Comparison of ENCODE assay signal across 24 cellular contexts in genomic region chr2:230889911-230890601, GRCh38. TPM values are rescaled to one million over a fixed set of nuclear protein-coding genes. Genes with fewer than 3 reads are reported as not detected.
"Had no signal": no experiment of that assay in that cellular context is flagged by ENCODE, and none has a peak within 500 bp of the region (broad histone marks: within the 10 kb centered on the region; RNA-seq: fewer than 3 reads in every experiment).

No MANE protein-coding gene starts in this region.

- H3K9me3 Mint-ChIP-seq: activated CD4-positive, alpha-beta T cell treated with anti-CD3 and anti-CD28 coated beads, Interleukin-2, amount 10 ng/mL, durations not matched to agents 7 days and 5 days; activated naive CD4-positive, alpha-beta T cell treated with anti-CD3 and anti-CD28 coated beads, Interleukin-2, amount 50 U/mL, for 72 hours; activated T-helper 1 cell treated with anti-CD3 and anti-CD28 coated beads, Interleukin-12 subunit alpha, Interleukin-12 subunit beta, Interleukin-2, Interleukin-4 antibody, amounts not matched to agents 30 ng/mL and 10 ng/mL and 1 ng/mL, durations not matched to agents 14 hours and 24 hours and 36 hours; naive thymus-derived CD8-positive, alpha-beta T cell; stimulated activated effector memory CD8-positive, alpha-beta T cell treated with anti-CD3 and anti-CD28 coated beads, Interleukin-12 subunit alpha, Interleukin-12 subunit beta, amount 100 ng/mL, for 72 hours; T-cell had no signal

- DNase-seq: activated CD4-positive, alpha-beta T cell treated with anti-CD3 and anti-CD28 coated beads, Interleukin-2, amount 10 ng/mL, durations not matched to agents 7 days and 5 days; activated CD4-positive, CD25-positive, alpha-beta regulatory T cell treated with anti-CD3 and anti-CD28 coated beads, Interleukin-2, amount 50 U/mL, for 72 hours; activated CD8-positive, alpha-beta T cell treated with anti-CD3 and anti-CD28 coated beads, Interleukin-2, amount 10 ng/mL, durations not matched to agents 7 days and 5 days; activated gamma-delta T cell; cerebellar nuclear complex; naive thymus-derived CD8-positive, alpha-beta T cell; stimulated activated CD4-positive, alpha-beta T cell treated with anti-CD3 and anti-CD28 coated beads, Interleukin-2, amount 100 ng/mL, for 24 hours; T-cell; transverse colon; uterus; WERI-Rb-1 had no signal

- H3K4me3 ChIP-seq: heart left ventricle, transverse colon, uterus had no signal

- FAIRE-seq: islet of Langerhans, TTC549 had no signal

- H3K27ac ChIP-seq: epithelial cell of prostate, heart left ventricle, transverse colon, uterus had no signal

- H3K36me3 Mint-ChIP-seq: T-cell had no signal

- H3K4me1 ChIP-seq: uterus had no signal

- H3K27me3 Mint-ChIP-seq: progenitor cell of endocrine pancreas had no signal

- H3K4me3 Mint-ChIP-seq: activated CD4-positive, alpha-beta T cell treated with anti-CD3 and anti-CD28 coated beads, Interleukin-2, amount 10 ng/mL, durations not matched to agents 7 days and 5 days; activated CD8-positive, alpha-beta T cell treated with anti-CD3 and anti-CD28 coated beads, Interleukin-2, amount 10 ng/mL, durations not matched to agents 7 days and 5 days; activated T-helper 1 cell treated with anti-CD3 and anti-CD28 coated beads, Interleukin-12 subunit alpha, Interleukin-12 subunit beta, Interleukin-2, Interleukin-4 antibody, amounts not matched to agents 30 ng/mL and 10 ng/mL and 1 ng/mL, durations not matched to agents 14 hours and 24 hours and 36 hours; naive thymus-derived CD8-positive, alpha-beta T cell; stimulated activated effector memory CD8-positive, alpha-beta T cell treated with anti-CD3 and anti-CD28 coated beads, Interleukin-12 subunit alpha, Interleukin-12 subunit beta, amount 100 ng/mL, for 72 hours; T-cell had no signal

- H3K27ac Mint-ChIP-seq: activated CD4-positive, alpha-beta T cell treated with anti-CD3 and anti-CD28 coated beads, Interleukin-2, amount 10 ng/mL, durations not matched to agents 7 days and 5 days; activated CD8-positive, alpha-beta T cell treated with anti-CD3 and anti-CD28 coated beads, Interleukin-2, amount 10 ng/mL, durations not matched to agents 7 days and 5 days; activated naive CD4-positive, alpha-beta T cell treated with anti-CD3 and anti-CD28 coated beads, Interleukin-2, amount 50 U/mL, for 72 hours; activated T-helper 1 cell treated with anti-CD3 and anti-CD28 coated beads, Interleukin-12 subunit alpha, Interleukin-12 subunit beta, Interleukin-2, Interleukin-4 antibody, amounts not matched to agents 30 ng/mL and 10 ng/mL and 1 ng/mL, durations not matched to agents 14 hours and 24 hours and 36 hours; progenitor cell of endocrine pancreas; stimulated activated effector memory CD8-positive, alpha-beta T cell treated with anti-CD3 and anti-CD28 coated beads, Interleukin-12 subunit alpha, Interleukin-12 subunit beta, amount 100 ng/mL, for 72 hours had no signal

- H3K36me3 ChIP-seq: heart left ventricle, transverse colon, uterus, WERI-Rb-1 had no signal

- H3K9me3 ChIP-seq: heart left ventricle, transverse colon, uterus had no signal

- ATAC-seq: activated CD8-positive, alpha-beta T cell treated with anti-CD3 and anti-CD28 coated beads, Interleukin-2, amount 10 ng/mL, durations not matched to agents 7 days and 5 days; activated naive CD4-positive, alpha-beta T cell treated with anti-CD3 and anti-CD28 coated beads, Interleukin-2, amount 50 U/mL, for 72 hours; heart left ventricle; naive thymus-derived CD8-positive, alpha-beta T cell; stimulated activated effector memory CD8-positive, alpha-beta T cell treated with anti-CD3 and anti-CD28 coated beads, Interleukin-12 subunit alpha, Interleukin-12 subunit beta, amount 100 ng/mL, for 72 hours; T-cell had no signal

- H3K27me3 ChIP-seq: transverse colon, uterus had no signal

RNA-seq across cellular contexts. Expression of gene GPR55, which starts 35.0 kb away (rescaled TPM):
- total RNA-seq: bronchial epithelial cell, fibroblast of villous mesenchyme, lung microvascular endothelial cell, osteoblast, progenitor cell of endocrine pancreas, temporal lobe, uterus had no signal
